ENCODE assay signal across 26 cellular contexts in genomic region chr3:170473358-170473757, GRCh38. TPM values are rescaled to one million over a fixed set of nuclear protein-coding genes. Genes with fewer than 3 reads are reported as not detected.
DNase-seq lines count a peak whose midpoint lies in the region; ATAC-seq, FAIRE-seq and TF ChIP-seq lines count a peak whose summit lies in the region.
"Had no signal": no experiment of that assay in that cellular context is flagged by ENCODE, and none has a peak within 500 bp of the region (broad histone marks: within the 10 kb centered on the region; RNA-seq: fewer than 3 reads in every experiment).

No MANE protein-coding gene starts in this region.

- dilution Hi-C loops in IMR-90 (cut with HindIII; ENCODE audit: low sequenced_read_pairs, unreplicated experiment): no loop called here

- H3K36me3 ChIP-seq in IMR-90 (ENCODE audit: control insufficient read depth, insufficient read depth, low read length) (no peaks in the 10 kb centered on the region), K562 (ENCODE audit: control insufficient read depth, insufficient read depth, low read length) (no peaks in the 10 kb centered on the region)

- H3K56ac ChIP-seq in IMR-90 (ENCODE audit: extremely low read depth, insufficient read depth, low read length): no peak overlapping the region

- H3K27ac Mint-ChIP-seq in nephron: peak overlapping the region; percentile 72 to 89 (median 85)
- H3K27ac Mint-ChIP-seq: B cell; CD14-positive monocyte; CD8-positive, alpha-beta memory T cell; GM23338; H9; HFFc6 had no signal

- H3K9me3 ChIP-seq in IMR-90 (ENCODE audit: control insufficient read depth, insufficient read depth, low read length) (no peaks in the 10 kb centered on the region), K562 (replicated peaks; ENCODE audit: control insufficient read depth, insufficient read depth, low read depth, low read length) (no peaks in the 10 kb centered on the region)

- ATAC-seq in IMR-90 (ENCODE audit: low read depth) (no peak), K562 (no peak), HG02981 (IDR thresholded peaks at IDR 0.05; ENCODE audit: unreplicated experiment) (no peak)
- ATAC-seq: GM12878, GM23338, Panc1 had no signal

- H3K4ac ChIP-seq in IMR-90 (ENCODE audit: low read depth, low read length): no peak overlapping the region

- no peak overlapping the region for H3K9ac ChIP-seq in IMR-90 (ENCODE audit: low read depth, low read length)
- H3K9ac ChIP-seq in K562 (ENCODE audit: insufficient read depth in 1 of 2, low read depth in 2 of 2, low read length in 2 of 2): no peak overlapping the region
- H3K9ac ChIP-seq: KMS-11 had no signal

- H4K8ac ChIP-seq in IMR-90 (ENCODE audit: low read depth in 2 of 2, low read length in 2 of 2): no peak overlapping the region

- CTCF ChIA-PET in IMR-90 (lab: Yijun Ruan, JAX) (interaction anchor here (0.6 kb wide), 1 partner anchor 14 kb away, joined by 3 read pairs; no protein-coding TSS in a partner anchor), K562 (lab: Yijun Ruan, JAX; ENCODE audit: low intra/inter-chr PET ratio) (no interaction called here)

- in situ Hi-C loops in IMR-90 (cut with MboI; ENCODE audit: low sequenced_read_pairs): no loop called here
- in situ Hi-C loops in K562 (cut with MboI): no loop called here

- WGBS in IMR-90 (ENCODE audit: extremely low coverage in 2 of 2, insufficient read length in 1 of 2), 2 experiments: no CpG with 5 or more reads among the region's 3 CpGs
- 0% methylated on average over 3 of the region's 3 CpGs for WGBS in K562 (ENCODE audit: insufficient coverage, low coverage, missing lambda C conversion rate)

- peaks cover 36% of the 10 kb centered on the region for H3K4me1 ChIP-seq in IMR-90 (ENCODE audit: control insufficient read depth, insufficient read depth, low read length)
- no peaks in the 10 kb centered on the region for H3K4me1 ChIP-seq in K562 (replicated peaks in 1 of 2; ENCODE audit: control insufficient read depth in 2 of 2, insufficient read depth in 2 of 2, low read length in 2 of 2)

- no peak overlapping the region for H3K27ac ChIP-seq in IMR-90 (ENCODE audit: insufficient read depth, low read length)
- H3K27ac ChIP-seq in K562 (ENCODE audit: extremely low read depth, low read depth, low read length): no peak overlapping the region
- H3K27ac ChIP-seq: KMS-11, SK-N-MC had no signal

- no peak overlapping the region for H3K14ac ChIP-seq in IMR-90 (replicated peaks; ENCODE audit: low read depth, low read length)

- H3K23ac ChIP-seq in IMR-90 (ENCODE audit: low read depth, low read length): no peak overlapping the region

- H3K4me3 Mint-ChIP-seq in nephron: no peak overlapping the region
- H3K4me3 Mint-ChIP-seq: B cell; CD14-positive monocyte; CD8-positive, alpha-beta memory T cell; GM23338; H9; HFFc6 had no signal

- TF ChIP-seq RAD21 in IMR-90 (IDR thresholded peaks at IDR 0.05; ENCODE audit: low read length) (no peak), K562 (CRISPR knock-in tag; conservative IDR thresholded peaks at IDR 0.05 in 1 of 2, IDR thresholded peaks at IDR 0.05 in 1 of 2) (no peak)

- FAIRE-seq in K562 (lab: Jason Lieb, UNC) (no peak), urothelium cell line (lab: Jason Lieb, UNC) (no peak)
- FAIRE-seq: GM12878 had no signal

- DNase-seq in IMR-90: no peak
- peak; percentile 53 to 66 for DNase-seq in NCI-H526 (lab: John Stamatoyannopoulos, UW)
- DNase-seq in K562 (ENCODE audit: extremely low read depth in 1 of 4, low spot score in 3 of 4): no peak
- no peak for DNase-seq in NCI-H1048 (lab: John Stamatoyannopoulos, UW)
- no peak for DNase-seq in urothelium cell line (ENCODE audit: low spot score)
- DNase-seq: CD8-positive, alpha-beta memory T cell; DMS 273 treated with DMSO at 0.1 percent for 48 hours; DMS79; EL; GDM1; H9; HFFc6; NCI-H1092 treated with DMSO at 0.1 percent for 48 hours; NCI-H1436; NCI-H187 treated with DMSO at 0.1 percent for 48 hours; NCI-H2107; SIG-M5 had no signal

- H3K27me3 ChIP-seq in IMR-90 (ENCODE audit: control insufficient read depth, insufficient read depth, low read length): no peaks in the 10 kb centered on the region
- peaks cover 18 to 28% of the 10 kb centered on the region in 2 experiments; a peak in 4 of 5 replicates for H3K27me3 ChIP-seq in K562 (ENCODE audit: control insufficient read depth in 2 of 2, insufficient read depth in 2 of 2, low read length in 2 of 2)

- no peak overlapping the region for H2BK20ac ChIP-seq in IMR-90 (ENCODE audit: low read depth, low read length)

- H3K9me1 ChIP-seq in IMR-90 (ENCODE audit: insufficient read depth, low read length) (peaks cover 11% of the 10 kb centered on the region), K562 (ENCODE audit: control insufficient read depth, insufficient read depth, low read length) (no peaks in the 10 kb centered on the region)

- H2AK9ac ChIP-seq in IMR-90 (replicated peaks; ENCODE audit: low read depth, low read length, poor library complexity): no peak overlapping the region

- peaks cover 4% of the 10 kb centered on the region; the same call in 1 of the 2 replicates for H4K20me1 ChIP-seq in IMR-90 (ENCODE audit: insufficient read depth, low read length)
- no peaks in the 10 kb centered on the region for H4K20me1 ChIP-seq in K562 (replicated peaks; ENCODE audit: control insufficient read depth, insufficient read depth, low read length)

- TF ChIP-seq POLR2A in IMR-90 (IDR thresholded peaks at IDR 0.05; ENCODE audit: low read depth, low read length) (no peak), K562 (conservative IDR thresholded peaks at IDR 0.05) (no peak)

- BruUV-seq in IMR-90 (replicated peaks; lab: Mats Ljungman, UMichigan): no TSS peak
- no TSS peak for BruUV-seq in K562 (replicated peaks; lab: Mats Ljungman, UMichigan)

- no peak overlapping the region for H3K4me2 ChIP-seq in IMR-90 (ENCODE audit: low read depth, low read length)
- H3K4me2 ChIP-seq in K562 (ENCODE audit: insufficient read depth, low read length): no peak overlapping the region
- H3K4me2 ChIP-seq: GM23338, KMS-11 had no signal

- H2BK120ac ChIP-seq in IMR-90 (ENCODE audit: low read depth, low read length): 0 out of 2 replicates have a peak overlapping the region, but pooled peaks have one; percentile 22

- intact Hi-C loops in IMR-90 (cut with micrococcal nuclease) (no loop called here), K562 (cut with micrococcal nuclease) (no loop called here)

- H3K9me3 Mint-ChIP-seq in nephron: no peaks in the 10 kb centered on the region
- H3K9me3 Mint-ChIP-seq: CD8-positive, alpha-beta memory T cell; GM23338; H9; HFFc6 had no signal

- no peak for TF ChIP-seq EP300 in K562 (IDR thresholded peaks at IDR 0.05; ENCODE audit: low read length)

- H3K18ac ChIP-seq in IMR-90 (ENCODE audit: low read depth, low read length): peak overlapping the region; percentile 3; the same call in 1 of the 2 replicates

- H3K4me3 ChIP-seq in IMR-90 (ENCODE audit: insufficient read depth, low read depth, low read length) (no peak overlapping the region), K562 (no peak overlapping the region)
- H3K4me3 ChIP-seq: GM12878, GM23338, SK-N-MC had no signal

- H2BK5ac ChIP-seq in IMR-90 (ENCODE audit: low read depth, low read length, poor library complexity, severe bottlenecking): no peak overlapping the region

- 0 out of 2 replicates have a peak overlapping the region, but pooled peaks have one; percentile 4 for H4K91ac ChIP-seq in IMR-90 (ENCODE audit: insufficient read depth, low read depth, low read length)

- H2AK5ac ChIP-seq in IMR-90 (ENCODE audit: low read depth, low read length): no peak overlapping the region

- H2BK15ac ChIP-seq in IMR-90 (ENCODE audit: low read depth, low read length): no peak overlapping the region

- H3K79me1 ChIP-seq in IMR-90 (ENCODE audit: low read depth in 1 of 2, low read length in 2 of 2): peaks cover 0 to 2% of the 10 kb centered on the region in 2 experiments; a peak in 1 of 4 replicates

- H4K5ac ChIP-seq in IMR-90 (ENCODE audit: low read depth, low read length): no peak overlapping the region; the same call in 1 of the 2 replicates

- no peak for TF ChIP-seq CTCF in IMR-90 (conservative IDR thresholded peaks at IDR 0.05; ENCODE audit: low read depth, low read length)
- no peak for TF ChIP-seq CTCF in K562 (IDR thresholded peaks at IDR 0.05 in 2 of 3, conservative IDR thresholded peaks at IDR 0.05 in 1 of 3; ENCODE audit: insufficient read depth in 2 of 3, low read depth in 1 of 3, low read length in 3 of 3)
- TF ChIP-seq CTCF in nephron (IDR thresholded peaks at IDR 0.05; ENCODE audit: unreplicated experiment in 3 of 3): no peak

- no peaks in the 10 kb centered on the region for H3K36me3 Mint-ChIP-seq in nephron (ENCODE audit: low read depth)
- H3K36me3 Mint-ChIP-seq: CD14-positive monocyte; CD8-positive, alpha-beta memory T cell had no signal

- H2AFZ ChIP-seq in IMR-90 (replicated peaks; ENCODE audit: low read length, poor library complexity): no peak overlapping the region
- H2AFZ ChIP-seq in K562 (ENCODE audit: low read depth, low read length): no peak overlapping the region

- no peaks in the 10 kb centered on the region for H3K79me2 ChIP-seq in K562 (ENCODE audit: control insufficient read depth, insufficient read depth, low read length)

- POLR2A ChIA-PET in IMR-90 (lab: Charles Lee; ENCODE audit: unreplicated experiment) (no interaction called here), K562 (lab: Yijun Ruan, JAX) (no interaction called here)

- peaks cover 69% of the 10 kb centered on the region for H3K4me1 Mint-ChIP-seq in nephron
- H3K4me1 Mint-ChIP-seq: B cell, CD14-positive monocyte had no signal

- H3K27me3 Mint-ChIP-seq in nephron (ENCODE audit: low read depth): peaks cover 5% of the 10 kb centered on the region

RNA-seq across cellular contexts. Expression of gene CLDN11, which starts 54.7 kb away (rescaled TPM):
- total RNA-seq in IMR-90 (2012; rRNA removed): 245 and 329 TPM in 2 replicates
- polyA plus RNA-seq in IMR-90 (2012; rRNA removed): 307 and 318 TPM in 2 replicates
- 365 and 454 TPM in 2 replicates for polyA plus RNA-seq in IMR-90 (2012; cell fraction: cytosol; rRNA removed)
- polyA plus RNA-seq in IMR-90 (2012; cell fraction: nucleus; rRNA removed; ENCODE audit: low replicate concordance): 223 and 373 TPM in 2 replicates
- 0.25 and 0.30 TPM in 2 replicates for total RNA-seq in K562 (2011; cell fraction: chromatin; rRNA removed; ENCODE audit: low replicate concordance)
- total RNA-seq in K562 (2011; cell fraction: nucleolus; rRNA removed): 0.67 and 0.79 TPM in 2 replicates
- 0.76 and 0.95 TPM in 2 replicates for total RNA-seq in K562 (2011; cell fraction: nucleoplasm; rRNA removed)
- total RNA-seq in K562 (2014; rRNA removed): 0.37 and 0.41 TPM in 2 replicates
- 0.16 and 0.18 TPM in 2 replicates for total RNA-seq in K562 (2014; rRNA removed; fragmentation: Illumina TruSeq; extraction: Trizol)
- 0.26 and 0.33 TPM in 2 replicates for total RNA-seq in K562 (2015; rRNA removed; fragmentation: Illumina TruSeq; extraction: Trizol)
- total RNA-seq in K562 (2021): 0.24 and 0.42 TPM in 2 replicates
- not detected in 2 replicates for polyA plus RNA-seq in K562 (2011; rRNA removed)
- 0.22 TPM in 1 of 2 replicates, not detected in the other for polyA plus RNA-seq in K562 (2011; cell fraction: cytosol; rRNA removed)
- polyA plus RNA-seq in K562 (2011; cell fraction: nucleus; rRNA removed): not detected in 2 replicates
- polyA plus RNA-seq in K562 (2012): 0.17 and 0.42 TPM in 2 replicates
- polyA plus RNA-seq in K562 (2014; fragmentation: Illumina TruSeq; extraction: Trizol): 0.17 and 0.18 TPM in 2 replicates
- under 1 TPM; 0.14 to 0.15 TPM for polyA plus RNA-seq in K562 (2014; fragmentation: Nextera tagmentation; extraction: Ambion mirVana)
- 0.05 and 0.16 TPM in 2 replicates for polyA plus RNA-seq in K562 (2014; rRNA removed)
- polyA minus RNA-seq in K562 (2011; rRNA and poly(A)+ RNA removed): 0.32 TPM in 1 of 2 replicates, not detected in the other
- 0.57 TPM in 1 of 2 replicates, not detected in the other for polyA minus RNA-seq in K562 (2011; cell fraction: cytosol; rRNA and poly(A)+ RNA removed)
- not detected in 2 replicates for polyA minus RNA-seq in K562 (2011; cell fraction: nucleus; rRNA and poly(A)+ RNA removed)
- polyA plus RNA-seq: CD14-positive monocyte; CD8-positive, alpha-beta memory T cell; GM12878 had no signal

Comparison
In these comparisons a context has a peak if more than half of its experiments do, and no peak if none do; other contexts are left out.
1. DNase-seq: peak in NCI-H526 (2 of 2); none in IMR-90 (single experiment), K562 (0 of 4), NCI-H1048 (single experiment) and urothelium cell line (single experiment).
2. RNA of gene CLDN11, which starts 54.7 kb away (total RNA-seq): 245 to 329 TPM in IMR-90; 0.16 to 0.95 TPM in K562; every median in the first group is over 100 times any median in the second.